In genomic region chr3:62144482-62144881, GRCh38 we compare ENCODE assay signal across 20 cellular contexts.
DNase-seq lines count a peak whose midpoint lies in the region; ATAC-seq and TF ChIP-seq lines count a peak whose summit lies in the region.
"Had no signal": no experiment of that assay in that cellular context is flagged by ENCODE, and none has a peak within 500 bp of the region (broad histone marks: within the 10 kb centered on the region; RNA-seq: fewer than 3 reads in every experiment).

No MANE protein-coding gene starts in this region.

- H3K27me3 Mint-ChIP-seq in MCF 10A (ENCODE audit: insufficient read depth, unreplicated experiment) (no peaks in the 10 kb centered on the region), endothelial cell (ENCODE audit: unreplicated experiment) (peaks cover 8% of the 10 kb centered on the region)

- H3K9me3 ChIP-seq in breast epithelium, result no peaks in the 10 kb centered on the region
- no peaks in the 10 kb centered on the region for H3K9me3 ChIP-seq in gastrocnemius medialis
- H3K9me3 ChIP-seq: Peyer's patch had no signal

- H3K27ac ChIP-seq in breast epithelium (no peak overlapping the region), gastrocnemius medialis (peak overlapping the region in 3 of 4 donors; percentile 30 to 58 (median 36))
- H3K27ac ChIP-seq: 22Rv1 had no signal

- peaks cover under 1% of the 10 kb centered on the region for H3K9me3 Mint-ChIP-seq in MCF 10A (ENCODE audit: unreplicated experiment)
- no peaks in the 10 kb centered on the region for H3K9me3 Mint-ChIP-seq in endothelial cell (ENCODE audit: unreplicated experiment)
- H3K9me3 Mint-ChIP-seq: CD8-positive, alpha-beta T cell; GM23338; IgD-negative memory B cell had no signal

- BruUV-seq in MCF 10A (replicated peaks; lab: Mats Ljungman, UMichigan), result no TSS peak

- H3K27me3 ChIP-seq in breast epithelium, result no peaks in the 10 kb centered on the region
- H3K27me3 ChIP-seq in gastrocnemius medialis, result no peaks in the 10 kb centered on the region
- H3K27me3 ChIP-seq: Peyer's patch had no signal

- H3K27ac Mint-ChIP-seq in MCF 10A (ENCODE audit: low read depth, unreplicated experiment) (peak overlapping the region; percentile 39), endothelial cell (ENCODE audit: unreplicated experiment) (peak overlapping the region; percentile 89)
- H3K27ac Mint-ChIP-seq: CD8-positive, alpha-beta T cell; GM23338; IgD-negative memory B cell had no signal

- CTCF ChIA-PET in MCF 10A (lab: Yijun Ruan, JAX), result interaction anchor here (0.8 to 1.4 kb wide), 2 partner anchors 32 to 44 kb away, joined by 3 read pairs; no protein-coding TSS in a partner anchor

- H3K4me3 ChIP-seq in breast epithelium, result no peak overlapping the region
- no peak overlapping the region for H3K4me3 ChIP-seq in gastrocnemius medialis
- H3K4me3 ChIP-seq: GM23338, Peyer's patch had no signal

- H3K36me3 Mint-ChIP-seq in MCF 10A (ENCODE audit: insufficient read depth, unreplicated experiment), result peaks cover 25% of the 10 kb centered on the region
- peaks cover 7% of the 10 kb centered on the region for H3K36me3 Mint-ChIP-seq in endothelial cell (ENCODE audit: low read depth, unreplicated experiment)
- H3K36me3 Mint-ChIP-seq: CD8-positive, alpha-beta T cell had no signal

- TF ChIP-seq POLR2A in breast epithelium (IDR thresholded peaks at IDR 0.05) (no peak), gastrocnemius medialis (IDR thresholded peaks at IDR 0.05) (no peak)

- H3K4me1 ChIP-seq in breast epithelium (no peaks in the 10 kb centered on the region), gastrocnemius medialis (peaks cover 0 to 17% of the 10 kb centered on the region in 2 donors)
- H3K4me1 ChIP-seq: Peyer's patch had no signal

- POLR2A ChIA-PET in MCF 10A (lab: Yijun Ruan, JAX), result interaction anchor here (0.5 to 1.0 kb wide), 2 partner anchors 16 to 44 kb away, joined by 3 read pairs; no protein-coding TSS in a partner anchor

- TF ChIP-seq CTCF in MCF 10A (IDR thresholded peaks at IDR 0.05; ENCODE audit: unreplicated experiment), result no peak
- TF ChIP-seq CTCF in breast epithelium (IDR thresholded peaks at IDR 0.05), result no peak
- no peak for TF ChIP-seq CTCF in endothelial cell (IDR thresholded peaks at IDR 0.05; ENCODE audit: unreplicated experiment)
- no peak for TF ChIP-seq CTCF in gastrocnemius medialis (IDR thresholded peaks at IDR 0.05 in 4 of 5, conservative IDR thresholded peaks at IDR 0.05 in 1 of 5)

- in situ Hi-C loops in gastrocnemius medialis (cut with MboI; ENCODE audit: low sequenced_read_pairs in 4 of 4), result no loop called here

- intact Hi-C loops in MCF 10A (cut with micrococcal nuclease), result no loop called here
- intact Hi-C loops in breast epithelium (cut with DNase I; ENCODE audit: low total_unique reads), result no loop called here
- intact Hi-C loops in gastrocnemius medialis (cut with DNase I; ENCODE audit: low total_unique reads), result no loop called here

- H3K4me1 Mint-ChIP-seq in MCF 10A (ENCODE audit: insufficient read depth, unreplicated experiment), result peaks cover 15% of the 10 kb centered on the region
- peaks cover 48% of the 10 kb centered on the region for H3K4me1 Mint-ChIP-seq in endothelial cell (ENCODE audit: unreplicated experiment)
- H3K4me1 Mint-ChIP-seq: IgD-negative memory B cell had no signal

- no peak overlapping the region for H3K4me3 Mint-ChIP-seq in MCF 10A (ENCODE audit: unreplicated experiment)
- H3K4me3 Mint-ChIP-seq in endothelial cell (ENCODE audit: unreplicated experiment), result no peak overlapping the region
- H3K4me3 Mint-ChIP-seq: CD8-positive, alpha-beta T cell; GM23338; IgD-negative memory B cell had no signal

- DNase-seq in MCF 10A (ENCODE audit: unreplicated experiment) (no peak), breast epithelium (ENCODE audit: low spot score in 2 of 2) (no peak), GF-D8 (lab: John Stamatoyannopoulos, UW) (peak; percentile 4), endothelial cell (ENCODE audit: low spot score) (no peak), gastrocnemius medialis (no peak), NCI-H510A (lab: John Stamatoyannopoulos, UW) (no peak), GM19240 (ENCODE audit: insufficient read length, low spot score) (no peak)
- DNase-seq: C1 segment of cervical spinal cord; CD8-positive, alpha-beta T cell; DND-41; HCEC 1CT; NCI-H1694; NCI-H2171; NCI-H524 treated with DMSO at 0.1 percent for 48 hours; NCI-H82; Peyer's patch had no signal

- H3K36me3 ChIP-seq in breast epithelium (no peaks in the 10 kb centered on the region), gastrocnemius medialis (peaks cover 0 to 8% of the 10 kb centered on the region in 2 donors)
- H3K36me3 ChIP-seq: Peyer's patch had no signal

- peak in 1 of 2 donors; percentile 20 for ATAC-seq in gastrocnemius medialis
- ATAC-seq in GM18873 (IDR thresholded peaks at IDR 0.05; ENCODE audit: low FRiP score, unreplicated experiment), result no peak
- ATAC-seq: CD8-positive, alpha-beta T cell; GM23338 had no signal

Comparison
In these comparisons a context has a peak if more than half of its experiments do, and no peak if none do; other contexts are left out.
1. H3K27ac ChIP-seq: peak in gastrocnemius medialis (3 of 4); none in breast epithelium (0 of 2).